ENCODE assay signal across 1 cellular context in the genomic region with DNA sequence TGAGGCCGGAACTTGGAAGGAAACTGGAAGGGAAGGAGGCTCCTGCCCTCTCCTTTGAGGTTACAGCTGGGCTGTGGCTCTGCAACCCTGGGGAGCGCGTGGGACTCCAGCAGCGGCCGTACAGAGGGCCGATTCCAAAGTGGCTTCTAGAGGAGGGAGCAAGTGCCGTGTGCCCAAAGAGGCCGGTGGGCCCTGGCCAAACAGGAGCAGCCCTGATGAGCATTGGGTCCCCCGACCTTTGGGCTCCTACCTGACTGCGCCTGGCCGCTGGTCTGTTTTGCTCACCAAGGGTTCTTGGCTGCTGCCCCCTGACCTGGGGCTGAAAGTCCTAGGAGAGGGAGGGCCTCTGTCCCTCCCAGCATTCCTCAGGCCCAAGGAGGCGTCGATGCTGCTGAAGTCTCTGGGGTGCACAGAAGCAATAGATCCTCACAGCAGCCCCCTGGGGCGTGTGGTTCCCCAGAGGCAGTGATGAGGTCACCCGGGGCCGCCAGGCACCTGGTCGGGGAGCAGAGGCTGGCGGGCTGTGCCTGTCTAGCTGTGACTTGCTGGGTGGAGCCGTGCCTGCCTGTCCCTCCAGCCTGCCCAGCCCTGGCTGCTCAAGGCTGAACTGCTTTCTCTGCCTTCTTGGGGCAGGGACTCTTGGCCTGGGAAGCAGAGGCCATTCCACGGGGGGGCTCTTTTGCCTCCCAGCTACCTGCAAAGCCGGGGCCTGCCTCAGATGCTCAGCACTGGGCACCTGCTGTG.
TF ChIP-seq lines count a peak whose summit lies in the region.

No MANE protein-coding gene starts in this region.

TF ChIP-seq in H1, 55 proteins besides CTCF, POLR2A, EP300 and RAD21:
- no peak for TF ChIP-seq POU5F1 (IDR thresholded peaks at IDR 0.05; ENCODE audit: low read depth, low read length)
- TF ChIP-seq, protein P1, sequence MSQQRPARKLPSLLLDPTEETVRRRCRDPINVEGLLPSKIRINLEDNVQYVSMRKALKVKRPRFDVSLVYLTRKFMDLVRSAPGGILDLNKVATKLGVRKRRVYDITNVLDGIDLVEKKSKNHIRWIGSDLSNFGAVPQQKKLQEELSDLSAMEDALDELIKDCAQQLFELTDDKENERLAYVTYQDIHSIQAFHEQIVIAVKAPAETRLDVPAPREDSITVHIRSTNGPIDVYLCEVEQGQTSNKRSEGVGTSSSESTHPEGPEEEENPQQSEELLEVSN (IDR thresholded peaks at IDR 0.05): no peak
TF ChIP-seq in H1: peak in this region for 0.
